In genomic region chr16:84233748-84234147, GRCh38 we compare ENCODE assay signal across 7 cellular contexts. TPM values are rescaled to one million over a fixed set of nuclear protein-coding genes. Genes with fewer than 3 reads are reported as not detected.
"Had no signal": no experiment of that assay in that cellular context is flagged by ENCODE, and none has a peak within 500 bp of the region (broad histone marks: within the 10 kb centered on the region; RNA-seq: fewer than 3 reads in every experiment).

No MANE protein-coding gene starts in this region.

- H3K4me1 Mint-ChIP-seq: IgD-negative memory B cell had no signal

- H3K4me3 Mint-ChIP-seq: GM23338, H9, IgD-negative memory B cell had no signal

- H3K4me3 ChIP-seq: GM23338 had no signal

- H3K27ac Mint-ChIP-seq: GM23338, H9, IgD-negative memory B cell had no signal

- H3K9me3 Mint-ChIP-seq: GM23338, H9 had no signal

- DNase-seq: H9, HCEC 1CT had no signal

- ATAC-seq: GM23338 had no signal

- H3K36me3 Mint-ChIP-seq: IgD-negative memory B cell had no signal

- H3K27ac ChIP-seq: HL-60 had no signal

RNA-seq across cellular contexts. Expression of gene KCNG4, which starts 6.1 kb away (rescaled TPM):
- total RNA-seq: H1, H9, HT1080 had no signal
- polyA plus RNA-seq: GM23338, H1, IgD-negative memory B cell had no signal

RNA-seq across cellular contexts. Expression of gene ADAD2, which starts 42.8 kb away (rescaled TPM):
- total RNA-seq: HT1080 had no signal
- polyA plus RNA-seq: IgD-negative memory B cell had no signal
